ENCODE assay signal across 16 cellular contexts in genomic region chr15:60345616-60346015, GRCh38. TPM values are rescaled to one million over a fixed set of nuclear protein-coding genes. Genes with fewer than 3 reads are reported as not detected.
DNase-seq lines count a peak whose midpoint lies in the region; ATAC-seq and TF ChIP-seq lines count a peak whose summit lies in the region.
"Had no signal": no experiment of that assay in that cellular context is flagged by ENCODE, and none has a peak within 500 bp of the region (broad histone marks: within the 10 kb centered on the region; RNA-seq: fewer than 3 reads in every experiment).

No MANE protein-coding gene starts in this region.

- DNase-seq in AG04450 (ENCODE audit: low read depth, low spot score) (no peak), Panc1 (ENCODE audit: low read depth, low spot score) (no peak), chondrocyte (ENCODE audit: low spot score) (no peak), nephron progenitor cell (no peak), NOMO-1 treated with dmso at 0.1 percent for 144 hours (lab: John Stamatoyannopoulos, UW; ENCODE audit: unreplicated experiment) (no peak), HEK293T (ENCODE audit: extremely low spot score) (no peak), NCI-H2227 treated with DMSO at 0.1 percent for 48 hours (lab: John Stamatoyannopoulos, UW) (no peak)
- DNase-seq: 8988T, C1 segment of cervical spinal cord, HCEC 1CT, NCI-H1048, NCI-H345, NCI-H526 treated with DMSO at 0.1 percent for 48 hours, OCI-M1 had no signal

- POLR2A ChIA-PET in AG04450 (lab: Yijun Ruan, JAX) = no interaction called here
- POLR2A ChIA-PET in Panc1 (lab: Charles Lee) = no interaction called here
- POLR2A ChIA-PET in HEK293T (lab: Yijun Ruan, JAX) = no interaction called here

- H3K27ac Mint-ChIP-seq in chondrocyte (ENCODE audit: unreplicated experiment) (peak overlapping the region; percentile 46), nephron progenitor cell (peak overlapping the region; percentile 91)

- H3K27ac ChIP-seq in AG04450 (ENCODE audit: low read depth, low read length) = peak overlapping the region; percentile 43
- H3K27ac ChIP-seq in Panc1 (ENCODE audit: low read length) = peak overlapping the region; percentile 26

- intact Hi-C loops in Panc1 (cut with micrococcal nuclease; ENCODE audit: unreplicated experiment) = no loop called here

- H3K27me3 Mint-ChIP-seq in chondrocyte (ENCODE audit: low read depth) (no peaks in the 10 kb centered on the region), nephron progenitor cell (ENCODE audit: low read depth, poor library complexity) (peaks cover 3% of the 10 kb centered on the region)

- H3K4me1 Mint-ChIP-seq in chondrocyte (ENCODE audit: low read depth) (peaks cover 80% of the 10 kb centered on the region), nephron progenitor cell (peaks cover 34% of the 10 kb centered on the region)

- H3K4me3 Mint-ChIP-seq in chondrocyte (ENCODE audit: unreplicated experiment) = no peak overlapping the region
- no peak overlapping the region for H3K4me3 Mint-ChIP-seq in nephron progenitor cell

- in situ Hi-C loops in Panc1 (cut with HindIII; ENCODE audit: low pct_unique_long_range_greater_than_20kb, low sequenced_read_pairs) = no loop called here

- peaks cover 45% of the 10 kb centered on the region for H3K36me3 ChIP-seq in Panc1 (ENCODE audit: control insufficient read depth, insufficient read depth, low read length)

- H3K36me3 Mint-ChIP-seq in chondrocyte (ENCODE audit: low read depth) (peaks cover 45% of the 10 kb centered on the region), nephron progenitor cell (ENCODE audit: low read depth) (peaks cover 41% of the 10 kb centered on the region)

- no TSS peak for BruUV-seq in Panc1 (replicated peaks; lab: Mats Ljungman, UMichigan)

- peak; percentile 28; the same call in 1 of the 2 replicates for ATAC-seq in Panc1
- no peak for ATAC-seq in HG03108 (IDR thresholded peaks at IDR 0.05; ENCODE audit: unreplicated experiment)
- ATAC-seq: Right ventricle myocardium inferior had no signal

- H3K27me3 ChIP-seq in AG04450 (ENCODE audit: control insufficient read depth, insufficient read depth, low read length) = no peaks in the 10 kb centered on the region
- H3K27me3 ChIP-seq in Panc1 (ENCODE audit: control insufficient read depth, insufficient read depth, low read length) = no peaks in the 10 kb centered on the region

- H3K4me1 ChIP-seq in Panc1 (ENCODE audit: control insufficient read depth, insufficient read depth, low read length) = peaks cover 54% of the 10 kb centered on the region

- H3K4me3 ChIP-seq in AG04450 (ENCODE audit: low read depth, low read length) = no peak overlapping the region
- no peak overlapping the region for H3K4me3 ChIP-seq in Panc1 (ENCODE audit: low read depth in 2 of 2, low read length in 2 of 2)

- CTCF ChIA-PET in AG04450 (lab: Charles Lee) = interaction anchor here (0.6 kb wide), 1 partner anchor 17 kb away, joined by 3 read pairs; no protein-coding TSS in a partner anchor
- CTCF ChIA-PET in Panc1 (lab: Charles Lee) = no interaction called here
- CTCF ChIA-PET in HEK293T (lab: Yijun Ruan, JAX) = no interaction called here

- no peak for TF ChIP-seq CTCF in AG04450 (IDR thresholded peaks at IDR 0.05; ENCODE audit: low read depth, low read length)
- TF ChIP-seq CTCF in Panc1 (IDR thresholded peaks at IDR 0.05) = no peak
- TF ChIP-seq CTCF in chondrocyte (IDR thresholded peaks at IDR 0.05) = no peak
- TF ChIP-seq CTCF in nephron progenitor cell (IDR thresholded peaks at IDR 0.05) = no peak

- H3K9me3 ChIP-seq in AG04450 (ENCODE audit: control insufficient read depth, insufficient read depth, low read length) (no peaks in the 10 kb centered on the region), Panc1 (ENCODE audit: control insufficient read depth, insufficient read depth, low read depth, low read length) (no peaks in the 10 kb centered on the region)

- H3K9me3 Mint-ChIP-seq in chondrocyte (ENCODE audit: low read depth) (no peaks in the 10 kb centered on the region), nephron progenitor cell (peaks cover 3% of the 10 kb centered on the region)

TF ChIP-seq in HEK293T, 16 proteins besides CTCF, POLR2A, EP300 and RAD21:
- TF ChIP-seq ARNT (IDR thresholded peaks at IDR 0.05) = no peak
- TF ChIP-seq TARDBP (IDR thresholded peaks at IDR 0.05) = no peak
- TF ChIP-seq ELF4 (IDR thresholded peaks at IDR 0.05) = no peak
- TF ChIP-seq ZNF384 (IDR thresholded peaks at IDR 0.05) = no peak
- no peak for TF ChIP-seq NFRKB (IDR thresholded peaks at IDR 0.05)
- TF ChIP-seq FOXK2 (IDR thresholded peaks at IDR 0.05) = no peak
- no peak for TF ChIP-seq FOXM1 (IDR thresholded peaks at IDR 0.05; ENCODE audit: borderline replicate concordance)
- TF ChIP-seq CTBP1 (IDR thresholded peaks at IDR 0.05; ENCODE audit: borderline replicate concordance) = no peak
- TF ChIP-seq SP1 (IDR thresholded peaks at IDR 0.05) = no peak
- TF ChIP-seq L3MBTL2 (conservative IDR thresholded peaks at IDR 0.05) = no peak
- TF ChIP-seq HDGF (IDR thresholded peaks at IDR 0.05; ENCODE audit: borderline replicate concordance) = no peak
- TF ChIP-seq BHLHE40 (IDR thresholded peaks at IDR 0.05; ENCODE audit: borderline replicate concordance) = no peak
- TF ChIP-seq FOXA1 (IDR thresholded peaks at IDR 0.05) = no peak
- TF ChIP-seq SUZ12 (IDR thresholded peaks at IDR 0.05) = no peak
- no peak for TF ChIP-seq PKNOX1 (IDR thresholded peaks at IDR 0.05)
- no peak for TF ChIP-seq LEF1 (IDR thresholded peaks at IDR 0.05; ENCODE audit: borderline replicate concordance)

RNA-seq across cellular contexts. Expression of gene ANXA2, which starts 52.2 kb away (rescaled TPM):
- polyA plus RNA-seq in AG04450 (2011; rRNA removed) = 4,288 and 4,537 TPM in 2 replicates
- 3,312 and 3,619 TPM in 2 replicates for polyA minus RNA-seq in AG04450 (2011; rRNA and poly(A)+ RNA removed)
- total RNA-seq in Panc1 (2021; ENCODE audit: unreplicated experiment) = 1,903 TPM
- polyA plus RNA-seq in Panc1 (2012; ENCODE audit: insufficient read length) = 1,847 TPM
- total RNA-seq in chondrocyte = 2,649 to 2,819 TPM (median 2,779 TPM) in 3 replicates
